ENCODE assay signal across 23 cellular contexts in genomic region chr13:37090912-37091311, GRCh38. TPM values are rescaled to one million over a fixed set of nuclear protein-coding genes. Genes with fewer than 3 reads are reported as not detected.
"Had no signal": no experiment of that assay in that cellular context is flagged by ENCODE, and none has a peak within 500 bp of the region (broad histone marks: within the 10 kb centered on the region; RNA-seq: fewer than 3 reads in every experiment).

No MANE protein-coding gene starts in this region.

- H3K4me1 Mint-ChIP-seq: activated CD4-positive, alpha-beta T cell treated with anti-CD3 and anti-CD28 coated beads for 36 hours; activated naive CD8-positive, alpha-beta T cell treated with anti-CD3 and anti-CD28 coated beads, Interleukin-2, amount 10 ng/mL, durations not matched to agents 7 days and 5 days; activated T-helper 17 cell treated with anti-CD3 and anti-CD28 coated beads, Interleukin-2, amount 50 U/mL, for 72 hours; brain; naive B cell; T-cell; WTC11 had no signal

- H3K9me3 Mint-ChIP-seq: activated CD4-positive, alpha-beta memory T cell treated with anti-CD3 and anti-CD28 coated beads for 36 hours; activated naive CD8-positive, alpha-beta T cell treated with anti-CD3 and anti-CD28 coated beads, Interleukin-2, amount 10 ng/mL, durations not matched to agents 7 days and 5 days; activated T-helper 17 cell treated with anti-CD3 and anti-CD28 coated beads, Interleukin-2, amount 50 U/mL, for 72 hours; brain; naive B cell; stimulated activated naive CD8-positive, alpha-beta T cell treated with anti-CD3 and anti-CD28 coated beads, Interleukin-15, Interleukin-2, amounts not matched to agents 100 ng/mL and 50 ng/mL, for 24 hours; T-cell; WTC11 had no signal

- H3K27me3 ChIP-seq: gastroesophageal sphincter, heart left ventricle, pancreas, transverse colon had no signal

- H3K27ac ChIP-seq: gastroesophageal sphincter, heart left ventricle, pancreas, SK-N-MC, transverse colon had no signal

- H3K36me3 Mint-ChIP-seq: activated CD4-positive, alpha-beta memory T cell treated with anti-CD3 and anti-CD28 coated beads for 36 hours; activated naive CD8-positive, alpha-beta T cell treated with anti-CD3 and anti-CD28 coated beads, Interleukin-2, amount 10 ng/mL, durations not matched to agents 7 days and 5 days; brain; naive B cell; T-cell; WTC11 had no signal

- H3K4me3 Mint-ChIP-seq: activated CD4-positive, alpha-beta memory T cell treated with anti-CD3 and anti-CD28 coated beads for 36 hours; activated CD4-positive, alpha-beta T cell treated with anti-CD3 and anti-CD28 coated beads for 36 hours; activated naive CD8-positive, alpha-beta T cell treated with anti-CD3 and anti-CD28 coated beads, Interleukin-2, amount 10 ng/mL, durations not matched to agents 7 days and 5 days; activated T-helper 17 cell treated with anti-CD3 and anti-CD28 coated beads, Interleukin-2, amount 50 U/mL, for 72 hours; brain; naive B cell; stimulated activated naive CD8-positive, alpha-beta T cell treated with anti-CD3 and anti-CD28 coated beads, Interleukin-15, Interleukin-2, amounts not matched to agents 100 ng/mL and 50 ng/mL, for 24 hours; T-cell; WTC11 had no signal

- DNase-seq: activated CD4-positive, alpha-beta memory T cell treated with anti-CD3 and anti-CD28 coated beads for 36 hours; activated CD4-positive, alpha-beta T cell treated with anti-CD3 and anti-CD28 coated beads for 36 hours; activated naive CD4-positive, alpha-beta T cell; activated naive CD8-positive, alpha-beta T cell treated with anti-CD3 and anti-CD28 coated beads, Interleukin-2, amount 10 ng/mL, durations not matched to agents 7 days and 5 days; activated T-cell treated with anti-CD3 and anti-CD28 coated beads, Interleukin-2, amount 50 U/mL, for 1 hour; amygdala; effector CD4-positive, alpha-beta T cell; kidney; naive B cell; pancreas; stimulated activated CD8-positive, alpha-beta memory T cell treated with anti-CD3 and anti-CD28 coated beads, Interleukin-4, amount 100 ng/mL, for 48 hours; T-cell; transverse colon had no signal

- ATAC-seq: activated CD4-positive, alpha-beta T cell treated with anti-CD3 and anti-CD28 coated beads for 36 hours; activated T-helper 17 cell treated with anti-CD3 and anti-CD28 coated beads, Interleukin-2, amount 50 U/mL, for 72 hours; esophagus mucosa; gastroesophageal sphincter; left lobe of liver; pancreas; T-cell; WTC11 had no signal

- H3K27ac Mint-ChIP-seq: activated CD4-positive, alpha-beta memory T cell treated with anti-CD3 and anti-CD28 coated beads for 36 hours; activated CD4-positive, alpha-beta T cell treated with anti-CD3 and anti-CD28 coated beads for 36 hours; activated naive CD8-positive, alpha-beta T cell treated with anti-CD3 and anti-CD28 coated beads, Interleukin-2, amount 10 ng/mL, durations not matched to agents 7 days and 5 days; activated T-helper 17 cell treated with anti-CD3 and anti-CD28 coated beads, Interleukin-2, amount 50 U/mL, for 72 hours; brain; stimulated activated naive CD8-positive, alpha-beta T cell treated with anti-CD3 and anti-CD28 coated beads, Interleukin-15, Interleukin-2, amounts not matched to agents 100 ng/mL and 50 ng/mL, for 24 hours; T-cell; WTC11 had no signal

- H3K4me1 ChIP-seq: pancreas had no signal

- H3K4me3 ChIP-seq: gastroesophageal sphincter, heart left ventricle, pancreas, SK-N-MC, transverse colon had no signal

- H3K9me3 ChIP-seq: gastroesophageal sphincter, heart left ventricle, pancreas, transverse colon had no signal

- H3K36me3 ChIP-seq: gastroesophageal sphincter, heart left ventricle, pancreas, transverse colon had no signal

RNA-seq across cellular contexts. Expression of gene CSNK1A1L, which starts 14.6 kb away (rescaled TPM):
- total RNA-seq: activated CD4-positive, alpha-beta memory T cell treated with anti-CD3 and anti-CD28 coated beads for 36 hours; activated CD4-positive, alpha-beta T cell treated with anti-CD3 and anti-CD28 coated beads for 36 hours; activated naive CD8-positive, alpha-beta T cell treated with anti-CD3 and anti-CD28 coated beads, Interleukin-2, amount 10 ng/mL, durations not matched to agents 7 days and 5 days; activated T-helper 17 cell treated with anti-CD3 and anti-CD28 coated beads, Interleukin-2, amount 50 U/mL, for 72 hours; esophagus mucosa; heart left ventricle; kidney; left lobe of liver; lung microvascular endothelial cell; pancreas; T-cell; transverse colon; WTC11 had no signal
